1 cellular context compared by ENCODE assay signal in genomic region chr19:13981021-13981420, GRCh38.
TF ChIP-seq lines count a peak whose summit lies in the region.

No MANE protein-coding gene starts in this region.

TF ChIP-seq in H1, 55 proteins besides CTCF, POLR2A, EP300 and RAD21:
- TF ChIP-seq PHF8 (conservative IDR thresholded peaks at IDR 0.05; ENCODE audit: low read depth, low read length) = no peak
- no peak for TF ChIP-seq GTF2F1 (IDR thresholded peaks at IDR 0.05; ENCODE audit: borderline replicate concordance, low read depth, low read length)
- TF ChIP-seq RNF2 (IDR thresholded peaks at IDR 0.05; ENCODE audit: borderline replicate concordance, low read depth, low read length, missing control alignments, poor library complexity, severe bottlenecking) = no peak
- TF ChIP-seq POU5F1 (IDR thresholded peaks at IDR 0.05; ENCODE audit: low read depth, low read length) = no peak
- no peak for TF ChIP-seq ASH2L (IDR thresholded peaks at IDR 0.05; ENCODE audit: low read length)
- TF ChIP-seq CHD2 (IDR thresholded peaks at IDR 0.05; ENCODE audit: low read length) = no peak
- no peak for TF ChIP-seq RXRA (IDR thresholded peaks at IDR 0.05; ENCODE audit: insufficient read depth, low read depth, low read length)
- no peak for TF ChIP-seq HDAC6 (IDR thresholded peaks at IDR 0.05; ENCODE audit: low read depth, low read length)
- TF ChIP-seq HDAC2 (IDR thresholded peaks at IDR 0.05; ENCODE audit: borderline replicate concordance in 1 of 2, low read depth in 2 of 2, low read length in 2 of 2) = no peak
- no peak for TF ChIP-seq MAX (IDR thresholded peaks at IDR 0.05)
- TF ChIP-seq FOSL1 (IDR thresholded peaks at IDR 0.05; ENCODE audit: insufficient read depth, low read depth, low read length) = no peak
- TF ChIP-seq E2F6 (IDR thresholded peaks at IDR 0.05) = no peak
- TF ChIP-seq JUND (IDR thresholded peaks at IDR 0.05; ENCODE audit: low read length) = no peak
- TF ChIP-seq CBX8 (IDR thresholded peaks at IDR 0.05; ENCODE audit: borderline replicate concordance, low read depth, low read length) = no peak
- no peak for TF ChIP-seq ATF2 (IDR thresholded peaks at IDR 0.05; ENCODE audit: low read length)
- no peak for TF ChIP-seq TAF7 (optimal IDR thresholded peaks at IDR 0.05; ENCODE audit: borderline replicate concordance, low read depth, low read length)
TF ChIP-seq in H1: peak in this region for 0.
